Comparison of ENCODE assay signal across 12 cellular contexts in the genomic region with DNA sequence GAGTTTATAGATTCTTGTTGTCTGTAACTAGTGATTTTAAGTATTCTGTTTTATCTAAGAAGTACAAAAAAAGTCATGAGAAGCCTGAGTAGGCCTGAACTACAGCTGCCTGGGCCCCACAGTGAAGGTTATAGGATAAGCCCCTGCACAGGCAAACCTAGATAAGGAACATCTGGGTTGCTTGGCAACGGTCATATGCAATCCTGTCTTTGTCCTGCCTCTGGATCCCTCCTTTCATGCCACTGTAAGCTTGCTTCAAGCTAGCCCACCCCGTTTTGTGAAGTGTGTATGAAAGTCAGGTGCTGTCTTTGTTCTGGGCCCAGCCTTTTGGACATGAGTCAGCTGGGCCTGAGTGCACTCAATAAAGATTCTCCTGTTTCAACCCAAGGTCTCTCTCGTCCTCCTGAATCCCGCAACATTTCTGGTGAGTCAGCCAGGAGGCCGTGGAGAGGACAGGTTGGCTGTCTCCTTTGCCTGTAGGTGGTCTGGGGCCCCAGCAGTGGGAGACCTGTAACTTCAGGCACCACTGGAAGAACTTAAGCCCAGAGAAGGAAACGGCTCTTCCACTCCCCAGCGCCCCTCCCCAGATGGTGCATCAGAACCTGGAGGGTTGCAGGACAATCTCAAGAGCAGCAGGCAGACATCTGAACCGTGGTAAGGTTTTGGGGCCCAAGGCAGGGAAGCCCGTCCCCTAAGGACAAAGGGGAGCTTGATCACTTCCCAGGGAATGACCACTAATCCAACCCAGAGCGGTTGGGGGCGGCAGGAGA. TPM values are rescaled to one million over a fixed set of nuclear protein-coding genes. Genes with fewer than 3 reads are reported as not detected.
DNase-seq lines count a peak whose midpoint lies in the region; ATAC-seq and TF ChIP-seq lines count a peak whose summit lies in the region.
"Had no signal": no experiment of that assay in that cellular context is flagged by ENCODE, and none has a peak within 500 bp of the region (broad histone marks: within the 10 kb centered on the region; RNA-seq: fewer than 3 reads in every experiment).

No MANE protein-coding gene starts in this region.

- H3K9me2 ChIP-seq in GM23248 (ENCODE audit: insufficient read depth) = no peaks in the 10 kb centered on the region

- ATAC-seq in HG03378 (IDR thresholded peaks at IDR 0.05; ENCODE audit: unreplicated experiment) = no peak
- ATAC-seq: activated T-cell treated with anti-CD3 and anti-CD28 coated beads, Interleukin-2, amount 50 U/mL, for 72 hours had no signal

- no peaks in the 10 kb centered on the region for H4K20me1 ChIP-seq in GM23248 (ENCODE audit: insufficient read depth)

- no peak overlapping the region for H3K4me2 ChIP-seq in GM23248 (ENCODE audit: unreplicated experiment)

- no peaks in the 10 kb centered on the region for H3K79me2 ChIP-seq in GM23248 (ENCODE audit: insufficient read depth)

- peaks cover 7% of the 10 kb centered on the region; the same call in 1 of the 2 replicates for H3K4me1 ChIP-seq in GM23248 (ENCODE audit: insufficient read depth)

- H3K4me3 Mint-ChIP-seq in chondrocyte (ENCODE audit: unreplicated experiment) (no peak overlapping the region), neural crest cell (no peak overlapping the region)
- H3K4me3 Mint-ChIP-seq: activated T-cell treated with anti-CD3 and anti-CD28 coated beads, Interleukin-2, amount 50 U/mL, for 72 hours; central memory CD8-positive, alpha-beta T cell had no signal

- 71 to 73% methylated on average over 11 of the region's 11 CpGs for WGBS in GM23248 (ENCODE audit: low coverage in 1 of 2, low lambda C conversion rate in 2 of 2, missing lambda C conversion rate in 2 of 2), 2 experiments

- H3K9me3 Mint-ChIP-seq in chondrocyte (ENCODE audit: low read depth) (no peaks in the 10 kb centered on the region), neural crest cell (peaks cover 5% of the 10 kb centered on the region)
- H3K9me3 Mint-ChIP-seq: activated T-cell treated with anti-CD3 and anti-CD28 coated beads, Interleukin-2, amount 50 U/mL, for 72 hours; central memory CD8-positive, alpha-beta T cell had no signal

- H3K27ac Mint-ChIP-seq in chondrocyte (ENCODE audit: unreplicated experiment) (no peak overlapping the region), neural crest cell (ENCODE audit: unreplicated experiment) (no peak overlapping the region)
- H3K27ac Mint-ChIP-seq: activated T-cell treated with anti-CD3 and anti-CD28 coated beads, Interleukin-2, amount 50 U/mL, for 72 hours had no signal

- H3K27me3 ChIP-seq in GM23248 (replicated peaks; ENCODE audit: insufficient read depth) = no peaks in the 10 kb centered on the region
- H3K27me3 ChIP-seq in WERI-Rb-1 (ENCODE audit: insufficient read depth, low read depth, severe bottlenecking) = no peaks in the 10 kb centered on the region

- H3K27ac ChIP-seq in GM23248 (no peak overlapping the region), WERI-Rb-1 (no peak overlapping the region)

- H3K4me3 ChIP-seq in GM23248 (no peak overlapping the region), WERI-Rb-1 (ENCODE audit: low read depth, low read length) (no peak overlapping the region)

- no peak overlapping the region for H3K9ac ChIP-seq in GM23248

- DNase-seq in GM23248 (no peak), NCI-H2171 (lab: John Stamatoyannopoulos, UW) (peak; percentile 21), chondrocyte (ENCODE audit: low spot score) (peak; percentile 53), neural crest cell (ENCODE audit: low read depth, low spot score) (peak; percentile 26), WERI-Rb-1 (no peak), NCI-H226 (no peak)
- DNase-seq in activated CD4-positive, alpha-beta T cell treated with anti-CD3 and anti-CD28 coated beads for 1 hour = no peak
- DNase-seq: activated T-cell treated with anti-CD3 and anti-CD28 coated beads, Interleukin-2, amount 50 U/mL, for 72 hours; DMS79 had no signal

- H3K9me3 ChIP-seq in GM23248 (ENCODE audit: low read depth) = no peaks in the 10 kb centered on the region
- H3K9me3 ChIP-seq in WERI-Rb-1 (ENCODE audit: severe bottlenecking) = no peaks in the 10 kb centered on the region

- H3F3A ChIP-seq in GM23248 (ENCODE audit: insufficient read depth) = no peaks in the 10 kb centered on the region

- no peaks in the 10 kb centered on the region for H3K36me3 Mint-ChIP-seq in chondrocyte (ENCODE audit: low read depth)
- no peaks in the 10 kb centered on the region for H3K36me3 Mint-ChIP-seq in neural crest cell (ENCODE audit: low read depth)

- no peaks in the 10 kb centered on the region for H3K4me1 Mint-ChIP-seq in chondrocyte (ENCODE audit: low read depth)
- H3K4me1 Mint-ChIP-seq in neural crest cell = peaks cover 36% of the 10 kb centered on the region

- TF ChIP-seq CTCF in chondrocyte (IDR thresholded peaks at IDR 0.05) (no peak), neural crest cell (conservative IDR thresholded peaks at IDR 0.05) (no peak), WERI-Rb-1 (IDR thresholded peaks at IDR 0.05; ENCODE audit: low read depth, low read length) (no peak)

- in situ Hi-C loops in GM23248 (cut with MboI) = no loop called here

- peak overlapping the region; percentile 98; the same call in 1 of the 2 replicates for H2AFZ ChIP-seq in GM23248

- no peaks in the 10 kb centered on the region for H3K36me3 ChIP-seq in GM23248 (ENCODE audit: low read depth)
- no peaks in the 10 kb centered on the region for H3K36me3 ChIP-seq in WERI-Rb-1

- no peaks in the 10 kb centered on the region for H3K27me3 Mint-ChIP-seq in chondrocyte (ENCODE audit: low read depth)
- no peaks in the 10 kb centered on the region for H3K27me3 Mint-ChIP-seq in neural crest cell (ENCODE audit: low read depth)
- H3K27me3 Mint-ChIP-seq: central memory CD8-positive, alpha-beta T cell had no signal

RNA-seq across cellular contexts. Expression of a gene that starts 8.2 kb away (rescaled TPM):
- not detected in 2 replicates for total RNA-seq in GM23248 (2014; rRNA removed; shearing (Covaris generic))
- polyA plus RNA-seq in GM23248 (2016; fragmentation: Nextera tagmentation; extraction: Ambion mirVana) = not detected in 2 replicates
- total RNA-seq in chondrocyte (0.07 TPM in 1 of 3 replicates, not detected in the others), neural crest cell (0.42 and 0.55 TPM in 2 replicates)
- total RNA-seq: activated T-cell treated with anti-CD3 and anti-CD28 coated beads, Interleukin-2, amount 50 U/mL, for 72 hours; myocyte had no signal

RNA-seq across cellular contexts. Expression of a gene that starts 30.7 kb away (rescaled TPM):
- total RNA-seq in GM23248 (2014; rRNA removed; shearing (Covaris generic)) = 0.76 TPM in 1 of 2 replicates, not detected in the other
- 0.18 and 0.20 TPM in 2 replicates for polyA plus RNA-seq in GM23248 (2016; fragmentation: Nextera tagmentation; extraction: Ambion mirVana)
- total RNA-seq in chondrocyte = 1.7 to 1.8 TPM in 2 of 3 replicates, not detected in the other
- 66.7 and 67.0 TPM in 2 replicates for total RNA-seq in neural crest cell

Comparison
In these comparisons a context has a peak if more than half of its experiments do, and no peak if none do; other contexts are left out.
1. DNase-seq: peak in NCI-H2171 (single experiment), chondrocyte (single experiment) and neural crest cell (single experiment); none in GM23248 (single experiment), WERI-Rb-1 (single experiment), activated CD4-positive, alpha-beta T cell treated with anti-CD3 and anti-CD28 coated beads for 1 hour (single experiment) and NCI-H226 (single experiment).
2. RNA of a gene that starts 30.7 kb away (total RNA-seq): 66.7 to 67.0 TPM in neural crest cell; 1.7 to 1.8 TPM in chondrocyte and 0.76 TPM in GM23248; every median in the first group is over 10 times any median in the second.